Comparison of ENCODE assay signal across 1 cellular context in the genomic region with DNA sequence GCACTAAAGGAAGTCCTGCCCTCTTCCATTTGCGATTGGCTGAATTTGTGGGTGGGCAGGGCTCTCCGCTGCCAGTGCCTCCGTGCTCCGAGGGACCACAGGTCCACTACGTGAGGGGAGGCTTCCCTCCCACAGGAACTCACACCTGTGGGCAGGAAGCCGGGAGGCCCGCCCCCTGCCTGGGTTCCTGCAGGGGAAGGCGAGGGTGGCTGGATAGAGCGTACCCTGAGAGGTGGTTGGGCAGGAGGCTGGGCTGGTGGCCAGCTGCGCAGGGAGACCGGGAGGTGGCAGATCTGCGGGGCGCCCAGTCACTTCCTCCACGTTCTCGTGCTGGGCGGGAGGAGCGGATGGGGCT.
TF ChIP-seq lines count a peak whose summit lies in the region.

No MANE protein-coding gene starts in this region.

TF ChIP-seq in IMR-90, 13 proteins besides CTCF, POLR2A, EP300 and RAD21 (continued from another document):
- TF ChIP-seq, protein P1, sequence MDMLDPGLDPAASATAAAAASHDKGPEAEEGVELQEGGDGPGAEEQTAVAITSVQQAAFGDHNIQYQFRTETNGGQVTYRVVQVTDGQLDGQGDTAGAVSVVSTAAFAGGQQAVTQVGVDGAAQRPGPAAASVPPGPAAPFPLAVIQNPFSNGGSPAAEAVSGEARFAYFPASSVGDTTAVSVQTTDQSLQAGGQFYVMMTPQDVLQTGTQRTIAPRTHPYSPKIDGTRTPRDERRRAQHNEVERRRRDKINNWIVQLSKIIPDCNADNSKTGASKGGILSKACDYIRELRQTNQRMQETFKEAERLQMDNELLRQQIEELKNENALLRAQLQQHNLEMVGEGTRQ (IDR thresholded peaks at IDR 0.05; ENCODE audit: low read depth, low read length): no peak
- no peak for TF ChIP-seq MAZ (IDR thresholded peaks at IDR 0.05; ENCODE audit: borderline replicate concordance, low read depth, low read length)
